In genomic region chr10:28975891-28976471, GRCh38 we compare ENCODE assay signal across 14 cellular contexts.
DNase-seq lines count a peak whose midpoint lies in the region; ATAC-seq and TF ChIP-seq lines count a peak whose summit lies in the region.
"Had no signal": no experiment of that assay in that cellular context is flagged by ENCODE, and none has a peak within 500 bp of the region (broad histone marks: within the 10 kb centered on the region; RNA-seq: fewer than 3 reads in every experiment).

No MANE protein-coding gene starts in this region.

- peaks cover 7% of the 10 kb centered on the region for H3K4me1 ChIP-seq in adipocyte (ENCODE audit: control insufficient read depth, insufficient read depth, low read length)

- H3K36me3 Mint-ChIP-seq in mesothelial cell of epicardium = no peaks in the 10 kb centered on the region

- H3K4me3 Mint-ChIP-seq in mesothelial cell of epicardium = no peak overlapping the region

- H3K4me3 ChIP-seq in adipocyte (ENCODE audit: low read length) = no peak overlapping the region

- no peak for ATAC-seq in GM19397 (IDR thresholded peaks at IDR 0.05; ENCODE audit: unreplicated experiment)

- TF ChIP-seq CTCF in mesothelial cell of epicardium (IDR thresholded peaks at IDR 0.05; ENCODE audit: unreplicated experiment) (no peak), GM13976 (IDR thresholded peaks at IDR 0.05; ENCODE audit: borderline replicate concordance, control extremely low read depth, extremely low read depth, insufficient read depth, missing control alignments) (no peak)

- in situ Hi-C loops in GM13976 (cut with MboI; ENCODE audit: low sequenced_read_pairs, unreplicated experiment) = no loop called here

- peaks cover 4% of the 10 kb centered on the region for H3K9me3 Mint-ChIP-seq in mesothelial cell of epicardium

- H3K27me3 ChIP-seq in adipocyte (replicated peaks; ENCODE audit: control insufficient read depth, insufficient read depth, low read length) = peaks cover 17% of the 10 kb centered on the region

- H3K27ac Mint-ChIP-seq in mesothelial cell of epicardium = peak overlapping the region; percentile 62

- DNase-seq in COR-L47 (lab: John Stamatoyannopoulos, UW) (peak; percentile 36), NCI-H146 (lab: John Stamatoyannopoulos, UW) (peak; percentile 94), adipocyte (ENCODE audit: low read depth) (peak; percentile 9), mesothelial cell of epicardium (ENCODE audit: low spot score in 2 of 2, unreplicated experiment in 2 of 2) (no peak), LoVo (ENCODE audit: low spot score) (no peak), GM13976 (ENCODE audit: low spot score) (no peak)
- no peak for DNase-seq in stimulated activated CD4-positive, alpha-beta T cell treated with anti-CD3 and anti-CD28 coated beads, Interleukin-1b, Interleukin-23, amount 100 ng/mL, for 48 hours
- DNase-seq: activated naive CD4-positive, alpha-beta T cell; GOT3; hippocampal formation; midbrain; Right ventricle myocardium superior; stimulated activated CD4-positive, alpha-beta T cell treated with anti-CD3 and anti-CD28 coated beads, Interleukin-12 subunit alpha, Interleukin-12 subunit beta, amount 100 ng/mL, for 4 hours had no signal

- no peaks in the 10 kb centered on the region for H3K9me3 ChIP-seq in adipocyte (ENCODE audit: control insufficient read depth, low read length)

- H3K4me1 Mint-ChIP-seq in mesothelial cell of epicardium = peaks cover 37% of the 10 kb centered on the region

- no peaks in the 10 kb centered on the region for H3K36me3 ChIP-seq in adipocyte (ENCODE audit: control insufficient read depth, insufficient read depth, low read length, severe bottlenecking)

- no peak overlapping the region for H3K9ac ChIP-seq in adipocyte (ENCODE audit: low read length)

- no peaks in the 10 kb centered on the region for H3K27me3 Mint-ChIP-seq in mesothelial cell of epicardium (ENCODE audit: low read depth)

Comparison
In these comparisons a context has a peak if more than half of its experiments do, and no peak if none do; other contexts are left out.
1. DNase-seq: peak in COR-L47 (single experiment), NCI-H146 (single experiment) and adipocyte (single experiment); none in mesothelial cell of epicardium (0 of 2), LoVo (single experiment), GM13976 (single experiment) and stimulated activated CD4-positive, alpha-beta T cell treated with anti-CD3 and anti-CD28 coated beads, Interleukin-1b, Interleukin-23, amount 100 ng/mL, for 48 hours (single experiment).